8 cellular contexts compared by ENCODE assay signal in the genomic region with DNA sequence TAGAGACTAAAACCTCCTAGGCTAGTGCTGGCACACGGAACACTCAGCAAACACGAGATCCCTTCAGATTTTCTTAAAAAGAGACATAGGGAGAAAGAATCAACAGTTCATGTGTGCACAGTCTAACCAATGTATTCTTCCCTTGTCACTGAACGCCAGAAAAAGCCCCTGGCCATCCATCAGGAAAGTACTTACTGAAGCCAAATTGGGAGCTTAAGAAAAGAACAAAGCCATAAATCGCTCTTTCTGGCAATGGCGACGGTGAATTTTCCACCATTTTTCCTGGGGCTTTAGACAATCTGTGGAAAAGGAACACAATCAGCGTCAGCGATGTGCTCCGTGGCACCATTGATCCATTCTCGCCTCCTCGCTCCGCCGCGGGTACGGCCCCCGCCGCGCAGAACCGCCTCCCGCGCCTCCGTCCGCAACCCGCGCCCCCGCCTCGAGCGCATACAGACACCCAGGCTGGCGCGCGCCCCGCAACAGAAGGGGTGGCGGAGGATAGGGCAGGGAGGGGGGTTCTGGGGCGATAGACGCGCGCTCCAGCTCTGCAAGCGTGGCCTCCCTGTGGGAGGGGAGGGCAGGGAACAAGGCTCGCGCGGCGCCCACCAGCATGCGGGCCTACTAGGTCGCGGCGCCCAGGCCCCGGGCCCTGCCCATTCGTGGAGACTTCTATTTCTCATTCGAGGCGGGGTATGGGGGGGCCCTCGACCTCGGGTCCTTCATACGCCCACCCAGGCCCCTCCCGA. TPM values are rescaled to one million over a fixed set of nuclear protein-coding genes. Genes with fewer than 3 reads are reported as not detected.
DNase-seq lines count a peak whose midpoint lies in the region; ATAC-seq, FAIRE-seq and TF ChIP-seq lines count a peak whose summit lies in the region.

No MANE protein-coding gene starts in this region.

- H2BK12ac ChIP-seq in H9 (ENCODE audit: insufficient read length, low read depth, low read length), result no peak overlapping the region

- intact Hi-C loops in kidney (cut with DNase I), result no loop called here

- no peak overlapping the region for H2BK5ac ChIP-seq in H9 (ENCODE audit: insufficient read length, low read length)

- H3K4me3 ChIP-seq in GM12865 (ENCODE audit: low read depth, low read length) (peak overlapping the region; percentile 80), Loucy (ENCODE audit: low read length, poor library complexity, severe bottlenecking) (peak overlapping the region; percentile 88), kidney (ENCODE audit: low read length in 2 of 2) (peak overlapping the region; percentile 61 to 98)

- H3K36me3 Mint-ChIP-seq in H9 (ENCODE audit: insufficient read depth in 1 of 3, low read depth in 3 of 3), result peaks cover 0 to 12% (median 4%) of the 10 kb centered on the region in 3 experiments; a peak in 4 of 7 replicates

- no peaks in the 10 kb centered on the region; a peak in 1 of 5 replicates for H3K9me3 Mint-ChIP-seq in H9

- TF ChIP-seq CTCF in GM12865 (IDR thresholded peaks at IDR 0.05; ENCODE audit: insufficient read depth, low read depth, low read length, missing control alignments) (no peak), H9 (conservative IDR thresholded peaks at IDR 0.05) (no peak), Loucy (conservative IDR thresholded peaks at IDR 0.05; ENCODE audit: low read length) (no peak), kidney (IDR thresholded peaks at IDR 0.05; ENCODE audit: borderline replicate concordance, extremely low read depth, insufficient read depth) (no peak)

- WGBS in H9 (ENCODE audit: extremely low coverage, insufficient read length, low lambda C conversion rate), result no CpG with 5 or more reads among the region's 54 CpGs

- no peak overlapping the region; the same call in 1 of the 2 replicates for H3K4ac ChIP-seq in H9 (ENCODE audit: low read depth, low read length)

- no peaks in the 10 kb centered on the region for H3K79me1 ChIP-seq in H9 (ENCODE audit: insufficient read depth, low read depth, low read length, poor library complexity, severe bottlenecking)

- FAIRE-seq in kidney (lab: Jason Lieb, UNC), result no peak

- H3K9me3 ChIP-seq in H9 (ENCODE audit: control insufficient read depth, low read depth, low read length) (no peaks in the 10 kb centered on the region), Loucy (ENCODE audit: insufficient read depth, low read depth, low read length) (no peaks in the 10 kb centered on the region), kidney (ENCODE audit: control insufficient read depth in 1 of 2, low read length in 2 of 2) (no peaks in the 10 kb centered on the region)

- no peaks in the 10 kb centered on the region for H3K9me2 ChIP-seq in Loucy (replicated peaks; ENCODE audit: low read depth, low read length)

- peak overlapping the region; percentile 97 for H3K14ac ChIP-seq in H9 (ENCODE audit: insufficient read depth, low read length)

- peak overlapping the region; percentile 46 for H3T11ph ChIP-seq in H9 (ENCODE audit: low read length)

- H3K27ac Mint-ChIP-seq in H9, result peak overlapping the region; percentile 8 to 72 (median 70); a peak in 4 of 7 replicates

- peak overlapping the region; percentile 29 for H4K8ac ChIP-seq in H9 (replicated peaks; ENCODE audit: insufficient read length, low read depth, low read length)

- 0 out of 2 replicates have a peak, but pooled peaks cover 3% of the 10 kb centered on the region for H3K79me2 ChIP-seq in H9 (ENCODE audit: insufficient read depth, low read length)
- H3K79me2 ChIP-seq in Loucy (ENCODE audit: insufficient read depth, low read length), result peaks cover 70% of the 10 kb centered on the region

- peaks cover 24 to 30% of the 10 kb centered on the region in 2 experiments for H3K4me1 Mint-ChIP-seq in H9

- peak overlapping the region; percentile 14 for H4K5ac ChIP-seq in H9 (ENCODE audit: insufficient read length, low read depth, low read length)

- peak overlapping the region; percentile 78 for H3K4me2 ChIP-seq in H9 (ENCODE audit: insufficient read depth, insufficient read length, low read length)
- peak overlapping the region; percentile 85 for H3K4me2 ChIP-seq in Loucy (ENCODE audit: low read depth, low read length, poor library complexity, severe bottlenecking)

- no peak overlapping the region for H2AK5ac ChIP-seq in H9 (ENCODE audit: insufficient read length, low read length)

- DNase-seq in GM12865 (ENCODE audit: low read depth) (no peak), H9 (no peak), T follicular helper cell (ENCODE audit: low read depth) (peak; percentile 61), cerebellar cortex (ENCODE audit: low spot score) (peak; percentile 92), kidney (no peak)
- peak; percentile 70 for DNase-seq in stimulated activated CD4-positive, alpha-beta T cell treated with anti-CD3 and anti-CD28 coated beads, Interleukin-12 subunit alpha, Interleukin-12 subunit beta, amount 100 ng/mL, for 4 hours

- H2AFZ ChIP-seq in H9 (ENCODE audit: low read length) (peak overlapping the region; percentile 50), Loucy (ENCODE audit: low read length) (peak overlapping the region; percentile 49)

- H3K56ac ChIP-seq in H9 (ENCODE audit: insufficient read length, low read depth, low read length), result no peak overlapping the region

- H2BK15ac ChIP-seq in H9 (ENCODE audit: low read depth, low read length), result no peak overlapping the region

- no peak overlapping the region for H3K23ac ChIP-seq in H9 (ENCODE audit: insufficient read length, low read depth, low read length)

- 0 out of 2 replicates have a peak, but pooled peaks cover under 1% of the 10 kb centered on the region for H3F3A ChIP-seq in Loucy (ENCODE audit: low read depth)

- peak overlapping the region; percentile 5 for H4K91ac ChIP-seq in H9 (ENCODE audit: insufficient read length, low read depth, low read length)

- peak overlapping the region; percentile 53 for H2BK120ac ChIP-seq in H9 (ENCODE audit: low read depth, low read length, poor library complexity, severe bottlenecking)

- H3K4me1 ChIP-seq in H9 (ENCODE audit: insufficient read depth, low read length), result peaks cover 5% of the 10 kb centered on the region; the same call in 1 of the 2 replicates
- peaks cover 70% of the 10 kb centered on the region for H3K4me1 ChIP-seq in Loucy (ENCODE audit: insufficient read depth, low read length, poor library complexity, severe bottlenecking)
- peaks cover 0 to 14% of the 10 kb centered on the region in 2 donors for H3K4me1 ChIP-seq in kidney (ENCODE audit: control insufficient read depth in 1 of 2, insufficient read depth in 1 of 2, low read depth in 1 of 2, low read length in 2 of 2)

- peaks cover 11% of the 10 kb centered on the region; the same call in 1 of the 2 replicates for H3K27me3 ChIP-seq in H9 (ENCODE audit: insufficient read depth, low read length)
- H3K27me3 ChIP-seq in Loucy (ENCODE audit: insufficient read depth, low read length, poor library complexity, severe bottlenecking), result no peaks in the 10 kb centered on the region

- no peak for ATAC-seq in GM18873 (IDR thresholded peaks at IDR 0.05; ENCODE audit: low FRiP score, unreplicated experiment)

- H3K23me2 ChIP-seq in H9 (ENCODE audit: insufficient read length, low read depth, low read length, poor library complexity, severe bottlenecking), result peaks cover 14% of the 10 kb centered on the region

- H2BK20ac ChIP-seq in H9 (ENCODE audit: low read depth, low read length, poor library complexity, severe bottlenecking), result no peak overlapping the region

- H3K27ac ChIP-seq in H9 (ENCODE audit: insufficient read length, low read depth, low read length) (peak overlapping the region; percentile 26), kidney (ENCODE audit: low read depth in 2 of 2, low read length in 2 of 2) (peak overlapping the region; percentile 97 to 99)

- peaks cover 24% of the 10 kb centered on the region for H3K27me3 Mint-ChIP-seq in H9 (ENCODE audit: low read depth)

- H4K20me1 ChIP-seq in H9 (ENCODE audit: control insufficient read depth, insufficient read depth, insufficient read length) (no peaks in the 10 kb centered on the region), Loucy (ENCODE audit: insufficient read depth, low read length, poor library complexity, severe bottlenecking) (peaks cover 35% of the 10 kb centered on the region)

- H3K18ac ChIP-seq in H9 (ENCODE audit: insufficient read length, low read depth, low read length), result peak overlapping the region; percentile 86

- peak overlapping the region; percentile 65 to 75 for H3K4me3 Mint-ChIP-seq in H9

- H3K9ac ChIP-seq in H9 (ENCODE audit: extremely low read depth, insufficient read length, low read length), result peak overlapping the region; percentile 75
- peak overlapping the region; percentile 96 for H3K9ac ChIP-seq in Loucy (ENCODE audit: low read depth, low read length, poor library complexity, severe bottlenecking)
- H3K9ac ChIP-seq in kidney (ENCODE audit: low read length in 2 of 2), result peak overlapping the region; percentile 89 to 98

- H3K36me3 ChIP-seq in Loucy (ENCODE audit: insufficient read depth, low read length), result no peaks in the 10 kb centered on the region
- H3K36me3 ChIP-seq in kidney (ENCODE audit: control insufficient read depth in 1 of 2, insufficient read depth in 2 of 2, low read length in 2 of 2), result peaks cover 0 to 6% of the 10 kb centered on the region in 2 donors

RNA-seq across cellular contexts. Expression of a gene that starts 0.5 kb away (rescaled TPM):
- total RNA-seq in H9 (2021), result 13.0 and 13.2 TPM in 2 replicates
- total RNA-seq in kidney, result 23.7 TPM
- 49.2 TPM for polyA plus RNA-seq in kidney (ENCODE audit: insufficient read depth, low read depth, low replicate concordance)

RNA-seq across cellular contexts. Expression of a gene that starts 0.6 kb away (rescaled TPM):
- total RNA-seq in H9 (2021), result 46.5 and 48.6 TPM in 2 replicates
- total RNA-seq in kidney, result 102 TPM
- polyA plus RNA-seq in kidney (ENCODE audit: insufficient read depth, low read depth, low replicate concordance), result 22.3 TPM

Comparison
In these comparisons a context has a peak if more than half of its experiments do, and no peak if none do; other contexts are left out.
1. DNase-seq: peak in T follicular helper cell (single experiment), cerebellar cortex (single experiment) and stimulated activated CD4-positive, alpha-beta T cell treated with anti-CD3 and anti-CD28 coated beads, Interleukin-12 subunit alpha, Interleukin-12 subunit beta, amount 100 ng/mL, for 4 hours (single experiment); none in GM12865 (single experiment), H9 (single experiment) and kidney (single experiment).
2. Peak in every context shown above with its lines, with median percentiles within 50 percentile points of each other: H3K4me3 ChIP-seq and H3K9ac ChIP-seq.